Comparison of ENCODE assay signal across 7 cellular contexts in genomic region chr2:134253804-134254203, GRCh38. TPM values are rescaled to one million over a fixed set of nuclear protein-coding genes. Genes with fewer than 3 reads are reported as not detected.
A peak's percentile ranks its signal among the peaks of the same experiment; 100 is the strongest.
DNase-seq lines count a peak whose midpoint lies in the region; ATAC-seq and TF ChIP-seq lines count a peak whose summit lies in the region.

MGAT5 (plus strand) TSS chr2:134254072; CDS start chr2:134254404, 332 bp downstream.

- no peak within 1 kb of the TSS for H3K4me3 Mint-ChIP-seq in glutamatergic neuron (ENCODE audit: unreplicated experiment)

- H3K36me3 ChIP-seq in OCI-LY3 (replicated peaks; ENCODE audit: low read depth, low read length) = peaks cover 7% of the 10 kb centered on the region
- peaks cover 0 to 8% (median 7%) of the 10 kb centered on the region in 4 donors for H3K36me3 ChIP-seq in stomach

- peaks cover 62% of the 10 kb centered on the region for H3K4me1 ChIP-seq in OCI-LY3 (ENCODE audit: low read length)
- peaks cover 12 to 77% (median 42%) of the 10 kb centered on the region in 4 donors for H3K4me1 ChIP-seq in stomach

- ATAC-seq in GM19023 (IDR thresholded peaks at IDR 0.05; ENCODE audit: unreplicated experiment) (peak; percentile 12), HG03064 (IDR thresholded peaks at IDR 0.05; ENCODE audit: low read depth, unreplicated experiment) (peak; percentile 4)

- TF ChIP-seq POLR2A in stomach (IDR thresholded peaks at IDR 0.05) = no peak

- peaks cover 40% of the 10 kb centered on the region for H4K20me1 ChIP-seq in OCI-LY3 (ENCODE audit: insufficient read depth, low read length)

- H2AFZ ChIP-seq in OCI-LY3 (ENCODE audit: low read depth, low read length) = no peak within 1 kb of the TSS

- peaks cover 2% of the 10 kb centered on the region for H3K27me3 Mint-ChIP-seq in glutamatergic neuron (ENCODE audit: unreplicated experiment)

- no peaks in the 10 kb centered on the region for H3K9me3 ChIP-seq in OCI-LY3 (ENCODE audit: insufficient read depth, low read length)
- H3K9me3 ChIP-seq in stomach = no peaks in the 10 kb centered on the region

- H3K27ac ChIP-seq in OCI-LY3 (ENCODE audit: low read length) = peak within 1 kb of the TSS; percentile 77
- H3K27ac ChIP-seq in stomach = peak within 1 kb of the TSS; percentile 35 to 83 (median 55)

- TF ChIP-seq CTCF in OCI-LY3 (IDR thresholded peaks at IDR 0.05; ENCODE audit: low read depth, low read length) (no peak), glutamatergic neuron (IDR thresholded peaks at IDR 0.05; ENCODE audit: partially characterized antibody, unreplicated experiment) (no peak), stomach (IDR thresholded peaks at IDR 0.05) (no peak)

- no peaks in the 10 kb centered on the region for H3K36me3 Mint-ChIP-seq in glutamatergic neuron (ENCODE audit: unreplicated experiment)

- DNase-seq in glutamatergic neuron (no peak), stomach (peak; percentile 81), KG1 (lab: John Stamatoyannopoulos, UW) (no peak), SK-N-DZ (ENCODE audit: low spot score) (no peak)

- no peak for TF ChIP-seq EP300 in stomach (IDR thresholded peaks at IDR 0.05)

- peaks cover 6% of the 10 kb centered on the region for H3K4me1 Mint-ChIP-seq in glutamatergic neuron (ENCODE audit: low read depth, unreplicated experiment)

- H3K4me2 ChIP-seq in OCI-LY3 (ENCODE audit: low read length) = peak within 1 kb of the TSS; percentile 74

- H3K27ac Mint-ChIP-seq in glutamatergic neuron (ENCODE audit: unreplicated experiment) = no peak within 1 kb of the TSS

- intact Hi-C loops in stomach (cut with DNase I; ENCODE audit: low total_unique reads) = no loop called here

- peaks cover 4% of the 10 kb centered on the region for H3K9me3 Mint-ChIP-seq in glutamatergic neuron (ENCODE audit: unreplicated experiment)

- H3K4me3 ChIP-seq in OCI-LY3 (ENCODE audit: low read length) = peak within 1 kb of the TSS; percentile 49
- peak within 1 kb of the TSS in 1 of 4 donors; percentile 19 for H3K4me3 ChIP-seq in stomach

- H3K27me3 ChIP-seq in OCI-LY3 (ENCODE audit: low read depth, low read length) (peaks cover 13% of the 10 kb centered on the region), stomach (no peaks in the 10 kb centered on the region)

- peak within 1 kb of the TSS; percentile 21; the same call in 1 of the 2 replicates for H3K9ac ChIP-seq in OCI-LY3 (ENCODE audit: low read length)

- no peaks in the 10 kb centered on the region; the same call in 1 of the 2 replicates for H3K79me2 ChIP-seq in OCI-LY3 (ENCODE audit: low read length)

- WGBS in stomach, 5 donors = 15 to 32% (median 25%) methylated on average over 4 of the region's 4 CpGs

RNA-seq across cellular contexts. Expression of gene MGAT5, which starts in this region (rescaled TPM):
- total RNA-seq in glutamatergic neuron (ENCODE audit: unreplicated experiment) (58.8 TPM), stomach (100 to 1,000 TPM in 1 of 5 donors, 10 to 100 TPM in 4; 35.0 to 125 (median 75.8) TPM)
- polyA plus RNA-seq in stomach = 1 to 10 TPM; 3.9 to 5.4 (median 4.4) TPM
- polyA plus RNA-seq in SK-N-DZ (2014; cell fraction: cytosol; rRNA removed) = 37.1 and 55.6 TPM in 2 replicates
- 20.4 and 23.6 TPM in 2 replicates for polyA plus RNA-seq in SK-N-DZ (2014; cell fraction: nucleus; rRNA removed)
